In the genomic region with DNA sequence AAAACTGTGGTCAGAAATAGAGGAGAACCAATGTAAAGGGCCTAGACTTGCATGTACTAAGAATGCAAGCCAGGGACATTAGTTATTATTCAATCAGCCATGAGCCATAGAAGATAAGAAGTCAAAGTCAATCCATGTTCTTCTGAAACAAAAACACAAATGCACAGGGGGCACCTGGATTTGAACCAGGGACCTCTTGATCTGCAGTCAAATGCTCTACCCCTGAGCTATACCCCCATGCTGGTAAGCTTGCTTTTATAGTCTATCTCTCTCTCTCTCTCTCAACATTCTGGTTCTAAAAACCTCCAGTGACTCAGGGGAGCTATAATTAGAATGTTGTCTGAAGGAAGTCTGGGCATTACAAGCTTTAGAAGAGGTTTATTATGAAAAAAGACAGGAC, we compare ENCODE assay signal across 10 cellular contexts.
A peak's percentile ranks its signal among the peaks of the same experiment; 100 is the strongest.
DNase-seq lines count a peak whose midpoint lies in the region; ATAC-seq lines count a peak whose summit lies in the region.
"Had no signal": no experiment of that assay in that cellular context is flagged by ENCODE, and none has a peak within 500 bp of the region (broad histone marks: within the 10 kb centered on the region; RNA-seq: fewer than 3 reads in every experiment).

No MANE protein-coding gene starts in this region.

- ATAC-seq in Right ventricle myocardium superior (ENCODE audit: poor library complexity): peak; percentile 85
- ATAC-seq in HG02938 (IDR thresholded peaks at IDR 0.05; ENCODE audit: unreplicated experiment): no peak
- ATAC-seq in left colon: no peak
- ATAC-seq: activated T-helper 17 cell treated with anti-CD3 and anti-CD28 coated beads, Interleukin-2, amount 50 U/mL, for 72 hours had no signal

- DNase-seq in Right ventricle myocardium superior (no peak), cardiac septum (ENCODE audit: low spot score) (no peak), RKO (ENCODE audit: low spot score) (peak; percentile 19), foreskin melanocyte (peak; percentile 61), left colon (no peak), HUDEP-2 (lab: John Stamatoyannopoulos, UW; ENCODE audit: unreplicated experiment in 76 of 76) (no peak), SHP77 (lab: John Stamatoyannopoulos, UW) (no peak)
- DNase-seq: stimulated activated CD4-positive, alpha-beta T cell treated with anti-CD3 and anti-CD28 coated beads, Interleukin-1b, Interleukin-23, amount 100 ng/mL, for 48 hours had no signal

- intact Hi-C loops in Right ventricle myocardium superior (cut with DNase I): no loop called here
- intact Hi-C loops in cardiac septum (cut with DNase I): no loop called here
- intact Hi-C loops in left colon (cut with DNase I, micrococcal nuclease): no loop called here

Comparison
In these comparisons a context has a peak if more than half of its experiments do, and no peak if none do; other contexts are left out.
1. DNase-seq: peak in RKO (single experiment) and foreskin melanocyte (single experiment); none in Right ventricle myocardium superior (single experiment), cardiac septum (single experiment), left colon (0 of 2), HUDEP-2 (0 of 76) and SHP77 (0 of 2).